ENCODE assay signal across 30 cellular contexts in the genomic region with DNA sequence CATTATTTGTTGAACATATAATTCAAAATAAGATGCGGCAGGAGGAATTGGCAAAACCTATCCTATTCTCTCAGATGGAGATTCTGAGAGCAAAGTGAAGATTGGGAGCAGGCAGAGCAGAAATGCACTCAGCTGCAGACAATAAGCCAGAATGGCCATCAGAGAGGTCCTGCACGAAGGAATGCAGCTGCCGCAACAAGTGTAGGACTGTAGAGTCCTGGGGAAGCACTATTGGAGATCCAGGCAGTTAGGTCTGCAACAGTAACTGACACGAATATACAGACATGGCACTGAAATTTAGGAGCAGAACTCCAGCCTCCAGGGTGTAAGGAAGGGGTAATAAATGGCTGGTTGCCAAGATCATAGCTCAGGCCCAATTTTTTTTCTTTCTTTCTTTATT. TPM values are rescaled to one million over a fixed set of nuclear protein-coding genes. Genes with fewer than 3 reads are reported as not detected.
"Had no signal": no experiment of that assay in that cellular context is flagged by ENCODE, and none has a peak within 500 bp of the region (broad histone marks: within the 10 kb centered on the region; RNA-seq: fewer than 3 reads in every experiment).

No MANE protein-coding gene starts in this region.

- H3K27me3 Mint-ChIP-seq: stimulated activated naive B cell treated with anti-CD40 and anti-IgM and Interleukin-4, amounts not matched to agents 10 μg/mL and 1 μg/mL and 100 μg/mL, for 72 hours had no signal

- H3K9me3 ChIP-seq: left ventricle myocardium inferior, pancreas, prostate gland, stomach, testis, thyroid gland, transverse colon, upper lobe of left lung, vagina had no signal

- DNase-seq: kidney; left colon; left ventricle myocardium inferior; mesendoderm; naive B cell; natural killer cell; nephron progenitor cell; nucleus accumbens; pancreas; posterior cingulate gyrus; retina; right cardiac atrium; stimulated activated CD4-positive, alpha-beta T cell treated with anti-CD3 and anti-CD28 coated beads, Interleukin-12 subunit alpha, Interleukin-12 subunit beta, amount 100 ng/mL, for 4 hours; stimulated activated CD4-positive, alpha-beta T cell treated with anti-CD3 and anti-CD28 coated beads, Interleukin-15, amount 100 ng/mL, for 24 hours; stimulated activated CD4-positive, alpha-beta T cell treated with anti-CD3 and anti-CD28 coated beads, Interleukin-2, amount 100 ng/mL, for 24 hours; stimulated activated CD4-positive, alpha-beta T cell treated with anti-CD3 and anti-CD28 coated beads, Interleukin-4, amount 100 ng/mL, for 1 hour; stimulated activated naive B cell treated with anti-CD40 and anti-IgM and Interleukin-4, amounts not matched to agents 10 μg/mL and 1 μg/mL and 100 μg/mL, for 72 hours; stimulated activated naive CD8-positive, alpha-beta T cell treated with anti-CD3 and anti-CD28 coated beads, Interleukin-15, Interleukin-2, amounts not matched to agents 100 U/mL and 50 U/mL, for 24 hours; stomach; testis; thyroid gland; transverse colon; upper lobe of left lung had no signal

- H3K27me3 ChIP-seq: hepatocyte, pancreas, stomach, testis, thyroid gland, transverse colon, upper lobe of left lung, vagina had no signal

- H3K36me3 ChIP-seq: left ventricle myocardium inferior, pancreas, prostate gland, stomach, thyroid gland, transverse colon, upper lobe of left lung, vagina had no signal

- H3K4me2 ChIP-seq: hepatocyte had no signal

- H3K36me3 Mint-ChIP-seq: mesothelial cell of epicardium; naive B cell; natural killer cell; stimulated activated naive B cell treated with anti-CD40 and anti-IgM and Interleukin-4, amounts not matched to agents 10 μg/mL and 1 μg/mL and 100 μg/mL, for 72 hours had no signal

- H3K79me2 ChIP-seq: hepatocyte had no signal

- ATAC-seq: left colon; natural killer cell; pancreas; right cardiac atrium; sciatic nerve; stimulated activated naive B cell treated with anti-CD40 and anti-IgM and Interleukin-4, amounts not matched to agents 10 μg/mL and 1 μg/mL and 100 μg/mL, for 72 hours; stimulated activated naive CD8-positive, alpha-beta T cell treated with anti-CD3 and anti-CD28 coated beads, Interleukin-15, Interleukin-2, amounts not matched to agents 100 U/mL and 50 U/mL, for 24 hours had no signal

- H3K4me3 ChIP-seq: hepatocyte, left ventricle myocardium inferior, lung, pancreas, prostate gland, skin epidermis, stomach, testis, thyroid gland, transverse colon, upper lobe of left lung, vagina had no signal

- H3K4me3 Mint-ChIP-seq: mesothelial cell of epicardium; naive B cell; natural killer cell; nephron progenitor cell; stimulated activated naive B cell treated with anti-CD40 and anti-IgM and Interleukin-4, amounts not matched to agents 10 μg/mL and 1 μg/mL and 100 μg/mL, for 72 hours had no signal

- H3K4me1 Mint-ChIP-seq: naive B cell; natural killer cell; stimulated activated naive B cell treated with anti-CD40 and anti-IgM and Interleukin-4, amounts not matched to agents 10 μg/mL and 1 μg/mL and 100 μg/mL, for 72 hours had no signal

- H3K4me1 ChIP-seq: left ventricle myocardium inferior, pancreas, prostate gland, stomach, testis, thyroid gland, transverse colon, upper lobe of left lung, vagina had no signal

- H3K27ac Mint-ChIP-seq: mesothelial cell of epicardium; naive B cell; natural killer cell; nephron progenitor cell; stimulated activated naive B cell treated with anti-CD40 and anti-IgM and Interleukin-4, amounts not matched to agents 10 μg/mL and 1 μg/mL and 100 μg/mL, for 72 hours had no signal

- H3K9me3 Mint-ChIP-seq: mesothelial cell of epicardium; naive B cell; natural killer cell; nephron progenitor cell; stimulated activated naive B cell treated with anti-CD40 and anti-IgM and Interleukin-4, amounts not matched to agents 10 μg/mL and 1 μg/mL and 100 μg/mL, for 72 hours had no signal

- H2AFZ ChIP-seq: hepatocyte had no signal

- FAIRE-seq: kidney, pancreas had no signal

- H3K27ac ChIP-seq: hepatocyte, left ventricle myocardium inferior, pancreas, prostate gland, skin epidermis, stomach, testis, thyroid gland, transverse colon, upper lobe of left lung, vagina had no signal

RNA-seq across cellular contexts. Expression of a gene that starts 10.4 kb away (rescaled TPM):
- total RNA-seq: natural killer cell had no signal
